1 cellular context compared by ENCODE assay signal in the genomic region with DNA sequence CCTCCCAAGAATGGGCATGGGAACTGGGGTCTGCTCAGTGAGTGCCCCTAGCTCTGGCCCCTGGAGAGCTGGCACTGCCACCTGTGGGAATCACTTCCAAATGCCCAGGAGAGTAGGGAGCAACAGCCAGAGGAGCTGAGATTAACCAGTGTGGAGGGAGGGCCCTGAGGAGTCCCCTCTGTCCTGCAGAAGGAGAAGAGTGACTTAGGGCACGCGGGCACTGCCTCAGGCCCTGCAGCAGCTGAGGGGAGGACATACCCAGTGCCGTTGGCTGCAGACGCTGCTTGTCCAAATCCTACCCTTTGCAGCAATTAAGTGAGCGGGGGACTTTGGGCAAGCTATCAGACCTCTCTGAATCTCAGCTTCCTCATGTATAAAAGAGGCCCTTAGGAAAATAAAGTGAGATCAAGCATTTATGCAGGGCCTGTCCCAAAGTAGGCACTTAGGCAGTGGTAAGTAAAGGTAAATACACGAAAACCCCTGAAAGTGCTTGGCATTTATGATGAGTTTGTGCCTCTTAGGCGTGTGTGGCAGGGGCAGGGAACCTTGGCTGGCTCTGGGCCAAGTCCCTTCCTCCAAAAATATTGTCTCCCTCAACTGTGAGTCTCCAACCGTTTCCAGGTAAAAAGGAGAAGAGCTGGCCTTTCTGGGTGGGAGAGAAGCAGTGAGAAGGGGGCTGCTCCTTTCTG.
A peak's percentile ranks its signal among the peaks of the same experiment; 100 is the strongest.
TF ChIP-seq lines count a peak whose summit lies in the region.

No MANE protein-coding gene starts in this region.

TF ChIP-seq in K562, 482 proteins besides CTCF, POLR2A, EP300 and RAD21:
- TF ChIP-seq ZNF174 (CRISPR knock-in tag; IDR thresholded peaks at IDR 0.05) (no peak), FOXJ3 (CRISPR knock-in tag; IDR thresholded peaks at IDR 0.05) (no peak), NR2C1 (IDR thresholded peaks at IDR 0.05) (no peak), NR2C1 (tag; IDR thresholded peaks at IDR 0.05) (no peak), SPI1 (IDR thresholded peaks at IDR 0.05; ENCODE audit: borderline replicate concordance, low read depth, low read length) (peak; percentile 14; the same call in 1 of the 2 replicates), SRSF1 (IDR thresholded peaks at IDR 0.05; ENCODE audit: low read depth, low read length) (no peak), NFIX (CRISPR knock-in tag; IDR thresholded peaks at IDR 0.05; ENCODE audit: low read depth) (peak; percentile 25; the same call in 1 of the 2 replicates), RBFOX2 (IDR thresholded peaks at IDR 0.05; ENCODE audit: low read depth, low read length) (no peak), MCM7 (IDR thresholded peaks at IDR 0.05) (no peak), NFIC (IDR thresholded peaks at IDR 0.05) (peak; percentile 93), ZBTB7A (IDR thresholded peaks at IDR 0.05; ENCODE audit: borderline replicate concordance, control insufficient read depth, low read depth, low read length) (peak; percentile 11; the same call in 1 of the 2 replicates), BDP1 (IDR thresholded peaks at IDR 0.05; ENCODE audit: insufficient read depth, insufficient read length) (no peak), ZNF224 (CRISPR knock-in tag; IDR thresholded peaks at IDR 0.05) (0 out of 2 replicates have a peak, but pooled peaks have one; percentile 67)
